ENCODE assay signal across 6 cellular contexts in the genomic region with DNA sequence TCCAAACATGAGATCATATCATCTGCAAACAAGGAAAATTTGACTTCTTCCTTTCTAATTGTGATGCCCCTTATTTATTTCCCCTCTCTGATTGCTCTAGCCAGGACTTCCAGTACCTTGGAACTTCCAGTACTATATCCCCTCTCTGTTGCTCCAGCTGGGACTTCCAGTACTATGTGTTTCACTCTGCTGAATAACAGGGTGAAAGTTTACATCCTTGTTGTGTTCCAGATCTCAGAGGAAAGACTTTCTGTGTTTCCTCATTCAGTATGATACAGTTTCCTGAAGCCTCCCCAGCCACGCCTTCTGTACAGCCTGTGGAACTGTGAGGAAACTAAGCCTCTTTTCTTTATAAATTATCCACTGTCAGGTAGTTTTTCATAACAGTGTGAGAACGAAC.
"Had no signal": no experiment of that assay in that cellular context is flagged by ENCODE, and none has a peak within 500 bp of the region (broad histone marks: within the 10 kb centered on the region; RNA-seq: fewer than 3 reads in every experiment).

No MANE protein-coding gene starts in this region.

- H3K4me3 ChIP-seq: GM23338 had no signal

- H2AFZ ChIP-seq: GM23338 had no signal

- DNase-seq: H9, HCEC 1CT had no signal

- FAIRE-seq: H1, H54, HTR-8/SVneo had no signal

- H3K4me2 ChIP-seq: GM23338 had no signal

- ATAC-seq: GM23338 had no signal
